ENCODE assay signal across 22 cellular contexts in genomic region chr12:71576546-71576945, GRCh38.
DNase-seq lines count a peak whose midpoint lies in the region; ATAC-seq and TF ChIP-seq lines count a peak whose summit lies in the region.
"Had no signal": no experiment of that assay in that cellular context is flagged by ENCODE, and none has a peak within 500 bp of the region (broad histone marks: within the 10 kb centered on the region; RNA-seq: fewer than 3 reads in every experiment).

No MANE protein-coding gene starts in this region.

- TF ChIP-seq CTCF in WERI-Rb-1 (IDR thresholded peaks at IDR 0.05; ENCODE audit: low read depth, low read length) (no peak), neural progenitor cell (IDR thresholded peaks at IDR 0.05) (no peak)

- H3K36me3 Mint-ChIP-seq in neural progenitor cell, result peaks cover 10% of the 10 kb centered on the region

- DNase-seq in D341Med (ENCODE audit: low spot score) (peak; percentile 42), M059J (ENCODE audit: low read depth) (peak; percentile 9), WERI-Rb-1 (peak; percentile 21), neural progenitor cell (ENCODE audit: low spot score) (no peak), NCI-H526 treated with DMSO at 0.1 percent for 48 hours (lab: John Stamatoyannopoulos, UW) (no peak)
- DNase-seq in activated CD4-positive, alpha-beta T cell treated with anti-CD3 and anti-CD28 coated beads, Interleukin-2, amount 50 U/mL, for 1 hour, result no peak
- DNase-seq: Calu3, DMS79 treated with DMSO at 0.1 percent for 48 hours, GF-D8, GOT3, HFFc6, Karpas-422, MV-4-11, NCI-H1417 treated with DMSO at 0.1 percent for 48 hours, NCI-H2081, OCI-M1, SW 1271 had no signal

- H3K4me1 Mint-ChIP-seq in neural progenitor cell, result peaks cover 4% of the 10 kb centered on the region

- H3K27me3 Mint-ChIP-seq in neural progenitor cell (ENCODE audit: insufficient read depth, low read depth), result no peaks in the 10 kb centered on the region

- H3F3A ChIP-seq in neural progenitor cell (ENCODE audit: low read depth), result no peaks in the 10 kb centered on the region

- H3K9me3 ChIP-seq in WERI-Rb-1 (ENCODE audit: severe bottlenecking) (no peaks in the 10 kb centered on the region), neural progenitor cell (ENCODE audit: low read depth) (no peaks in the 10 kb centered on the region)
- H3K9me3 ChIP-seq: A549, SJSA1 had no signal

- H3K27ac Mint-ChIP-seq in neural progenitor cell, result no peak overlapping the region
- H3K27ac Mint-ChIP-seq: HFFc6 had no signal

- H3K27ac ChIP-seq in WERI-Rb-1, result no peak overlapping the region; the same call in 1 of the 2 replicates
- no peak overlapping the region for H3K27ac ChIP-seq in neural progenitor cell
- H3K27ac ChIP-seq: A549, RWPE1, SJSA1 had no signal

- H2AFZ ChIP-seq in neural progenitor cell (replicated peaks), result peak overlapping the region; percentile 4

- H3K27me3 ChIP-seq in WERI-Rb-1 (ENCODE audit: insufficient read depth, low read depth, severe bottlenecking) (no peaks in the 10 kb centered on the region), neural progenitor cell (no peaks in the 10 kb centered on the region)
- H3K27me3 ChIP-seq: SJSA1 had no signal

- no peak overlapping the region for H3K4me2 ChIP-seq in neural progenitor cell
- H3K4me2 ChIP-seq: A549 had no signal

- no peaks in the 10 kb centered on the region for H3K79me2 ChIP-seq in neural progenitor cell (ENCODE audit: low read depth)

- H3K4me1 ChIP-seq in neural progenitor cell, result no peaks in the 10 kb centered on the region
- H3K4me1 ChIP-seq: A549, SJSA1 had no signal

- ATAC-seq in HG02852 (IDR thresholded peaks at IDR 0.05; ENCODE audit: unreplicated experiment) (no peak), HG02973 (IDR thresholded peaks at IDR 0.05; ENCODE audit: unreplicated experiment) (no peak)
- ATAC-seq: A549 had no signal

- no peak overlapping the region for H3K9ac ChIP-seq in neural progenitor cell

- no peaks in the 10 kb centered on the region for H4K20me1 ChIP-seq in neural progenitor cell (ENCODE audit: low read depth)

- no peak overlapping the region for H3K4me3 ChIP-seq in WERI-Rb-1 (ENCODE audit: low read depth, low read length)
- H3K4me3 ChIP-seq in neural progenitor cell, result no peak overlapping the region
- H3K4me3 ChIP-seq: A549, SJSA1 had no signal

- H3K9me3 Mint-ChIP-seq in neural progenitor cell, result no peaks in the 10 kb centered on the region
- H3K9me3 Mint-ChIP-seq: HFFc6 had no signal

- H3K36me3 ChIP-seq in WERI-Rb-1 (no peaks in the 10 kb centered on the region), neural progenitor cell (no peaks in the 10 kb centered on the region)
- H3K36me3 ChIP-seq: SJSA1 had no signal

- no peak overlapping the region for H3K4me3 Mint-ChIP-seq in neural progenitor cell
- H3K4me3 Mint-ChIP-seq: HFFc6 had no signal

Comparison
In these comparisons a context has a peak if more than half of its experiments do, and no peak if none do; other contexts are left out.
1. DNase-seq: peak in D341Med (single experiment), M059J (single experiment) and WERI-Rb-1 (single experiment); none in neural progenitor cell (single experiment), NCI-H526 treated with DMSO at 0.1 percent for 48 hours (single experiment) and activated CD4-positive, alpha-beta T cell treated with anti-CD3 and anti-CD28 coated beads, Interleukin-2, amount 50 U/mL, for 1 hour (single experiment).